ENCODE assay signal across 1 cellular context in genomic region chr14:101628471-101628966, GRCh38.
TF ChIP-seq lines count a peak whose summit lies in the region.

No MANE protein-coding gene starts in this region.

TF ChIP-seq in SK-N-SH, 30 proteins besides CTCF, POLR2A, EP300 and RAD21 (continued from another document):
- TF ChIP-seq TAF1 (IDR thresholded peaks at IDR 0.05; ENCODE audit: borderline replicate concordance, low read depth, low read length) = no peak
- peak; percentile 98 for TF ChIP-seq RXRA (IDR thresholded peaks at IDR 0.05; ENCODE audit: borderline replicate concordance, low read depth)
TF ChIP-seq in SK-N-SH: peak in this region for 3.
